8 cellular contexts compared by ENCODE assay signal in genomic region chr6:17015551-17016381, GRCh38.
DNase-seq lines count a peak whose midpoint lies in the region; ATAC-seq and TF ChIP-seq lines count a peak whose summit lies in the region.

No MANE protein-coding gene starts in this region.

- intact Hi-C loops in PC-9 (cut with micrococcal nuclease; ENCODE audit: unreplicated experiment) = no loop called here

- H3K4me1 ChIP-seq in mucosa of rectum (ENCODE audit: control insufficient read depth in 2 of 2, insufficient read depth in 2 of 2, low read length in 2 of 2) (no peaks in the 10 kb centered on the region), thoracic aorta (ENCODE audit: control insufficient read depth in 1 of 2, low read depth in 2 of 2) (peaks cover 0 to 5% of the 10 kb centered on the region in 2 donors), PC-9 (replicated peaks; ENCODE audit: insufficient read depth) (0 out of 2 replicates have a peak, but pooled peaks cover 7% of the 10 kb centered on the region)

- H3K79me2 ChIP-seq in PC-9 (ENCODE audit: low read depth) = no peaks in the 10 kb centered on the region

- H3K27ac ChIP-seq in coronary artery (no peak overlapping the region), mucosa of rectum (ENCODE audit: low read depth in 2 of 2, low read length in 2 of 2) (no peak overlapping the region), thoracic aorta (peak overlapping the region in 1 of 2 donors; percentile 29), PC-9 (no peak overlapping the region)

- H3K27me3 ChIP-seq in mucosa of rectum (ENCODE audit: control insufficient read depth in 2 of 2, insufficient read depth in 2 of 2, low read length in 2 of 2) (no peaks in the 10 kb centered on the region), thoracic aorta (replicated peaks; ENCODE audit: insufficient read depth) (no peaks in the 10 kb centered on the region), PC-9 (ENCODE audit: insufficient read depth, low read depth) (no peaks in the 10 kb centered on the region)

- no peak overlapping the region for H3K4me2 ChIP-seq in PC-9

- H3K4me3 ChIP-seq in coronary artery (peak overlapping the region; percentile 63), mucosa of rectum (ENCODE audit: low read length in 2 of 2) (peak overlapping the region; percentile 26 to 64), thoracic aorta (peak overlapping the region; percentile 71), PC-9 (no peak overlapping the region)

- H3K36me3 ChIP-seq in mucosa of rectum (ENCODE audit: control insufficient read depth in 2 of 2, insufficient read depth in 2 of 2, low read length in 2 of 2) (no peaks in the 10 kb centered on the region), thoracic aorta (no peaks in the 10 kb centered on the region), PC-9 (ENCODE audit: low read depth) (no peaks in the 10 kb centered on the region)

- no peaks in the 10 kb centered on the region for H4K20me1 ChIP-seq in PC-9 (ENCODE audit: insufficient read depth)

- no peak for DNase-seq in activated CD4-positive, CD25-positive, alpha-beta regulatory T cell treated with anti-CD3 and anti-CD28 coated beads, Interleukin-2, amount 50 U/mL, for 72 hours
- DNase-seq in coronary artery (ENCODE audit: low spot score) (no peak), thoracic aorta (ENCODE audit: low spot score) (no peak), PC-9 (no peak), AG08396 (ENCODE audit: low spot score) (no peak)

- H3K9me2 ChIP-seq in PC-9 (ENCODE audit: insufficient read depth) = no peaks in the 10 kb centered on the region

- no peaks in the 10 kb centered on the region for H3K9me3 ChIP-seq in mucosa of rectum (ENCODE audit: control insufficient read depth in 2 of 2, low read length in 2 of 2)
- H3K9me3 ChIP-seq in thoracic aorta = no peaks in the 10 kb centered on the region
- H3K9me3 ChIP-seq in PC-9 (ENCODE audit: insufficient read depth, low read depth) = no peaks in the 10 kb centered on the region

- no TSS peak for BruUV-seq in PC-9 (replicated peaks; lab: Mats Ljungman, UMichigan)

- H3K9ac ChIP-seq in mucosa of rectum (ENCODE audit: low read depth in 1 of 2, low read length in 2 of 2) = peak overlapping the region in 1 of 2 donors; percentile 7

- no peaks in the 10 kb centered on the region for H3F3A ChIP-seq in PC-9 (ENCODE audit: insufficient read depth, low read depth)

- peak; percentile 11 to 19 for ATAC-seq in activated CD4-positive, CD25-positive, alpha-beta regulatory T cell treated with anti-CD3 and anti-CD28 coated beads, Interleukin-2, amount 50 U/mL, for 24 hours
- ATAC-seq in thoracic aorta (ENCODE audit: insufficient number of reproducible peaks, low FRiP score, low read depth) = peak; percentile 50
- ATAC-seq in GM18868 (IDR thresholded peaks at IDR 0.05; ENCODE audit: unreplicated experiment) = no peak

- no peak overlapping the region for H2AFZ ChIP-seq in PC-9

- POLR2A ChIA-PET in PC-9 (lab: Charles Lee; ENCODE audit: unreplicated experiment) = no interaction called here

- CTCF ChIA-PET in PC-9 (lab: Charles Lee) = no interaction called here

- TF ChIP-seq CTCF in coronary artery (IDR thresholded peaks at IDR 0.05) (no peak), thoracic aorta (IDR thresholded peaks at IDR 0.05) (peak; percentile 8), PC-9 (conservative IDR thresholded peaks at IDR 0.05) (no peak)
